In genomic region chr12:51240971-51241370, GRCh38 we compare ENCODE assay signal across 12 cellular contexts. TPM values are rescaled to one million over a fixed set of nuclear protein-coding genes. Genes with fewer than 3 reads are reported as not detected.
DNase-seq lines count a peak whose midpoint lies in the region; ATAC-seq and TF ChIP-seq lines count a peak whose summit lies in the region.
"Had no signal": no experiment of that assay in that cellular context is flagged by ENCODE, and none has a peak within 500 bp of the region (broad histone marks: within the 10 kb centered on the region; RNA-seq: fewer than 3 reads in every experiment).

No MANE protein-coding gene starts in this region.

- no peaks in the 10 kb centered on the region for H3K9me3 ChIP-seq in CD4-positive, alpha-beta T cell (ENCODE audit: control insufficient read depth, low read length)
- no peaks in the 10 kb centered on the region for H3K9me3 ChIP-seq in Loucy (ENCODE audit: insufficient read depth, low read depth, low read length)
- H3K9me3 ChIP-seq in uterus: no peaks in the 10 kb centered on the region
- H3K9me3 ChIP-seq: body of pancreas, gastrocnemius medialis had no signal

- in situ Hi-C loops in GM13976 (cut with MboI; ENCODE audit: low sequenced_read_pairs, unreplicated experiment): no loop called here

- no peak for TF ChIP-seq CTCF in CD4-positive, alpha-beta T cell (IDR thresholded peaks at IDR 0.05)
- TF ChIP-seq CTCF in Loucy (conservative IDR thresholded peaks at IDR 0.05; ENCODE audit: low read length) (no peak), uterus (IDR thresholded peaks at IDR 0.05) (no peak), GM13976 (IDR thresholded peaks at IDR 0.05; ENCODE audit: borderline replicate concordance, control extremely low read depth, extremely low read depth, insufficient read depth, missing control alignments) (no peak)

- no peak overlapping the region for H3K27ac ChIP-seq in CD4-positive, alpha-beta T cell (ENCODE audit: low read depth, low read length)
- H3K27ac ChIP-seq in uterus: no peak overlapping the region
- H3K27ac ChIP-seq: WERI-Rb-1 had no signal

- no peaks in the 10 kb centered on the region for H3K9me2 ChIP-seq in Loucy (replicated peaks; ENCODE audit: low read depth, low read length)

- H3K4me3 ChIP-seq in Loucy (ENCODE audit: low read length, poor library complexity, severe bottlenecking) (peak overlapping the region; percentile 96), uterus (no peak overlapping the region)
- H3K4me3 ChIP-seq: body of pancreas had no signal

- CTCF ChIA-PET in CD4-positive, alpha-beta T cell (lab: Charles Lee): interaction anchor here (1.0 to 1.1 kb wide), 2 partner anchors 23 to 100 kb away, joined by 5 to 6 read pairs; partner anchors contain the start of gene POU6F1

- H3K79me2 ChIP-seq in Loucy (ENCODE audit: insufficient read depth, low read length): peaks cover 40% of the 10 kb centered on the region

- H3K4me1 ChIP-seq in Loucy (ENCODE audit: insufficient read depth, low read length, poor library complexity, severe bottlenecking) (peaks cover 31% of the 10 kb centered on the region), uterus (peaks cover 8 to 14% of the 10 kb centered on the region in 2 donors)

- H3K4me1 Mint-ChIP-seq in CD4-positive, alpha-beta T cell (ENCODE audit: low read depth): peaks cover 72% of the 10 kb centered on the region
- peaks cover 55% of the 10 kb centered on the region for H3K4me1 Mint-ChIP-seq in central memory CD8-positive, alpha-beta T cell
- peaks cover 42 to 49% of the 10 kb centered on the region in 2 donors for H3K4me1 Mint-ChIP-seq in natural killer cell treated with Interleukin-12 subunit alpha and Interleukin-12 subunit beta and Interleukin-15 and Interleukin-18, amount 100 ng/mL, for 72 hours (ENCODE audit: low read depth in 2 of 2)

- no peak for DNase-seq in CD4-positive, alpha-beta T cell
- no peak for DNase-seq in central memory CD8-positive, alpha-beta T cell (ENCODE audit: low spot score in 2 of 2)
- DNase-seq in natural killer cell treated with Interleukin-12 subunit alpha and Interleukin-12 subunit beta and Interleukin-15 and Interleukin-18, amount 100 ng/mL, for 72 hours (ENCODE audit: low spot score): no peak
- DNase-seq in left lobe of liver (ENCODE audit: low spot score): no peak
- no peak for DNase-seq in uterus
- DNase-seq in HK-2 (ENCODE audit: unreplicated experiment): no peak
- no peak for DNase-seq in GM13976 (ENCODE audit: low spot score)
- DNase-seq: gastrocnemius medialis, NCI-H1436 treated with DMSO at 0.1 percent for 48 hours, WERI-Rb-1 had no signal

- no peak overlapping the region for H2AFZ ChIP-seq in Loucy (ENCODE audit: low read length)

- H3K36me3 Mint-ChIP-seq in CD4-positive, alpha-beta T cell (ENCODE audit: low read depth): peaks cover 76% of the 10 kb centered on the region
- H3K36me3 Mint-ChIP-seq in central memory CD8-positive, alpha-beta T cell (ENCODE audit: insufficient read depth): peaks cover 64% of the 10 kb centered on the region
- peaks cover 24% of the 10 kb centered on the region for H3K36me3 Mint-ChIP-seq in natural killer cell treated with Interleukin-12 subunit alpha and Interleukin-12 subunit beta and Interleukin-15 and Interleukin-18, amount 100 ng/mL, for 72 hours

- POLR2A ChIA-PET in CD4-positive, alpha-beta T cell (lab: Charles Lee): interaction anchor here (0.9 to 4.9 kb wide), 6 partner anchors 7 to 89 kb away, joined by 3 to 221 read pairs (median 19); partner anchors contain the start of gene POU6F1

- TF ChIP-seq POLR2A in uterus (IDR thresholded peaks at IDR 0.05): no peak

- H4K20me1 ChIP-seq in Loucy (ENCODE audit: insufficient read depth, low read length, poor library complexity, severe bottlenecking): peaks cover 35% of the 10 kb centered on the region

- no peaks in the 10 kb centered on the region for H3K27me3 Mint-ChIP-seq in CD4-positive, alpha-beta T cell
- no peaks in the 10 kb centered on the region for H3K27me3 Mint-ChIP-seq in central memory CD8-positive, alpha-beta T cell
- H3K27me3 Mint-ChIP-seq in natural killer cell treated with Interleukin-12 subunit alpha and Interleukin-12 subunit beta and Interleukin-15 and Interleukin-18, amount 100 ng/mL, for 72 hours: no peaks in the 10 kb centered on the region

- ATAC-seq in CD4-positive, alpha-beta T cell (ENCODE audit: poor library complexity): no peak
- ATAC-seq in central memory CD8-positive, alpha-beta T cell (replicated peaks; ENCODE audit: extremely low read depth, poor library complexity, severe bottlenecking): no peak
- ATAC-seq in natural killer cell treated with Interleukin-12 subunit alpha and Interleukin-12 subunit beta and Interleukin-15 and Interleukin-18, amount 100 ng/mL, for 72 hours: no peak
- no peak for ATAC-seq in left lobe of liver
- ATAC-seq: body of pancreas, gastrocnemius medialis had no signal

- H3K9ac ChIP-seq in Loucy (ENCODE audit: low read depth, low read length, poor library complexity, severe bottlenecking): peak overlapping the region; percentile 98

- intact Hi-C loops in CD4-positive, alpha-beta T cell (cut with DNase I, micrococcal nuclease): loop anchor here in 1 of 2 experiments (10.0 kb wide), 1 partner anchor 476 kb away; the partner anchor contains the start of gene ATF1
- intact Hi-C loops in uterus (cut with DNase I; ENCODE audit: low total_unique reads): no loop called here

- H3K36me3 ChIP-seq in Loucy (ENCODE audit: insufficient read depth, low read length): peaks cover 51% of the 10 kb centered on the region; the same call in 1 of the 2 replicates
- H3K36me3 ChIP-seq in uterus: no peaks in the 10 kb centered on the region

- peaks cover 10% of the 10 kb centered on the region; the same call in 1 of the 2 replicates for H3F3A ChIP-seq in Loucy (ENCODE audit: low read depth)

- H3K4me2 ChIP-seq in Loucy (ENCODE audit: low read depth, low read length, poor library complexity, severe bottlenecking): peak overlapping the region; percentile 100

- no peaks in the 10 kb centered on the region for H3K27me3 ChIP-seq in CD4-positive, alpha-beta T cell (ENCODE audit: control insufficient read depth, insufficient read depth, low read length)
- H3K27me3 ChIP-seq in Loucy (ENCODE audit: insufficient read depth, low read length, poor library complexity, severe bottlenecking) (peaks cover 3% of the 10 kb centered on the region), uterus (no peaks in the 10 kb centered on the region)
- H3K27me3 ChIP-seq: body of pancreas, gastrocnemius medialis had no signal

- peak overlapping the region; percentile 96 for H3K4me3 Mint-ChIP-seq in CD4-positive, alpha-beta T cell
- peak overlapping the region; percentile 94 for H3K4me3 Mint-ChIP-seq in central memory CD8-positive, alpha-beta T cell
- H3K4me3 Mint-ChIP-seq in natural killer cell treated with Interleukin-12 subunit alpha and Interleukin-12 subunit beta and Interleukin-15 and Interleukin-18, amount 100 ng/mL, for 72 hours: peak overlapping the region; percentile 89

- peak overlapping the region; percentile 97 for H3K27ac Mint-ChIP-seq in CD4-positive, alpha-beta T cell
- H3K27ac Mint-ChIP-seq in central memory CD8-positive, alpha-beta T cell (ENCODE audit: low read depth): peak overlapping the region; percentile 99
- H3K27ac Mint-ChIP-seq in natural killer cell treated with Interleukin-12 subunit alpha and Interleukin-12 subunit beta and Interleukin-15 and Interleukin-18, amount 100 ng/mL, for 72 hours: peak overlapping the region; percentile 96 to 98

- no peaks in the 10 kb centered on the region for H3K9me3 Mint-ChIP-seq in CD4-positive, alpha-beta T cell
- no peaks in the 10 kb centered on the region for H3K9me3 Mint-ChIP-seq in central memory CD8-positive, alpha-beta T cell
- no peaks in the 10 kb centered on the region for H3K9me3 Mint-ChIP-seq in natural killer cell treated with Interleukin-12 subunit alpha and Interleukin-12 subunit beta and Interleukin-15 and Interleukin-18, amount 100 ng/mL, for 72 hours

RNA-seq across cellular contexts. Expression of gene DAZAP2, which starts 2.3 kb away (rescaled TPM):
- 100 to 1,000 TPM; 292 to 310 TPM for total RNA-seq in CD4-positive, alpha-beta T cell
- 100 to 1,000 TPM in 1 of 2 donors, 10 to 100 TPM in 1; 78.3 to 141 TPM for total RNA-seq in natural killer cell treated with Interleukin-12 subunit alpha and Interleukin-12 subunit beta and Interleukin-15 and Interleukin-18, amount 100 ng/mL, for 72 hours
- 74.5 TPM for total RNA-seq in left lobe of liver
- total RNA-seq in uterus: 100 to 1,000 TPM in 3 of 4 donors, 10 to 100 TPM in 1; 63.3 to 229 (median 192) TPM

RNA-seq across cellular contexts. Expression of gene POU6F1, which starts 23.1 kb away (rescaled TPM):
- total RNA-seq in CD4-positive, alpha-beta T cell: 10 to 100 TPM; 31.7 to 36.8 TPM
- total RNA-seq in natural killer cell treated with Interleukin-12 subunit alpha and Interleukin-12 subunit beta and Interleukin-15 and Interleukin-18, amount 100 ng/mL, for 72 hours: 1 to 10 TPM; 3.6 to 5.3 TPM
- 7.3 TPM for total RNA-seq in left lobe of liver
- 10 to 100 TPM in 1 of 4 donors, 1 to 10 TPM in 3; 2.6 to 60.6 (median 5.8) TPM for total RNA-seq in uterus

RNA-seq across cellular contexts. Expression of gene SMAGP, which starts 29.2 kb away (rescaled TPM):
- total RNA-seq in CD4-positive, alpha-beta T cell: 1 to 10 TPM; 2.5 to 3.0 TPM
- total RNA-seq in natural killer cell treated with Interleukin-12 subunit alpha and Interleukin-12 subunit beta and Interleukin-15 and Interleukin-18, amount 100 ng/mL, for 72 hours: 10 to 100 TPM in 1 of 2 donors, 1 to 10 TPM in 1; 3.8 to 11.5 TPM
- total RNA-seq in left lobe of liver (4.0 TPM), uterus (10 to 100 TPM in 2 of 4 donors, 1 to 10 TPM in 2; 1.2 to 19.0 (median 9.5) TPM)
